8 cellular contexts compared by ENCODE assay signal in genomic region chr2:73260338-73260984, GRCh38. TPM values are rescaled to one million over a fixed set of nuclear protein-coding genes. Genes with fewer than 3 reads are reported as not detected.
DNase-seq lines count a peak whose midpoint lies in the region; ATAC-seq lines count a peak whose summit lies in the region.

No MANE protein-coding gene starts in this region.

- no peak for ATAC-seq in GM18502 (IDR thresholded peaks at IDR 0.05; ENCODE audit: poor library complexity, unreplicated experiment)

- no CpG with 5 or more reads among the region's 17 CpGs for WGBS in mesendoderm (ENCODE audit: extremely low coverage, insufficient coverage, low lambda C conversion rate)

- H3K36me3 Mint-ChIP-seq in activated CD4-positive, alpha-beta T cell treated with anti-CD3 and anti-CD28 coated beads, Interleukin-2, amount 10 ng/mL, durations not matched to agents 24 days and 14 days (ENCODE audit: low read depth) = peaks cover 19% of the 10 kb centered on the region

- H4K8ac ChIP-seq in mesendoderm (ENCODE audit: low read depth, low read length) = no peak overlapping the region

- no peaks in the 10 kb centered on the region for H3K79me1 ChIP-seq in mesendoderm (ENCODE audit: low read length)

- H3K9ac ChIP-seq in mesendoderm (ENCODE audit: low read length) = no peak overlapping the region

- intact Hi-C loops in activated CD4-positive, alpha-beta T cell treated with anti-CD3 and anti-CD28 coated beads, Interleukin-2, amount 10 ng/mL, durations not matched to agents 24 days and 14 days (cut with micrococcal nuclease) = no loop called here

- no peak overlapping the region for H3K23ac ChIP-seq in mesendoderm (ENCODE audit: low read length)

- H2AK5ac ChIP-seq in mesendoderm (ENCODE audit: low read length) = no peak overlapping the region

- no peak overlapping the region for H2BK5ac ChIP-seq in mesendoderm (ENCODE audit: low read length)

- no peaks in the 10 kb centered on the region for H3K4me1 ChIP-seq in mesendoderm (ENCODE audit: control insufficient read depth, low read depth, low read length)

- H3K36me3 ChIP-seq in mesendoderm (ENCODE audit: control insufficient read depth, insufficient read depth, low read length) = no peaks in the 10 kb centered on the region

- H3K27ac Mint-ChIP-seq in activated CD4-positive, alpha-beta T cell treated with anti-CD3 and anti-CD28 coated beads, Interleukin-2, amount 10 ng/mL, durations not matched to agents 24 days and 14 days = no peak overlapping the region

- peak; percentile 89 for DNase-seq in GM03348 (ENCODE audit: low spot score)
- peak; percentile 38 for DNase-seq in NAMALWA (ENCODE audit: low spot score)
- DNase-seq in dermis microvascular lymphatic vessel endothelial cell (ENCODE audit: low read depth in 2 of 2) = peak; percentile 12 to 57
- DNase-seq in mesendoderm = peak; percentile 77
- DNase-seq in effector CD8-positive, alpha-beta T cell (lab: John Stamatoyannopoulos, UW) = no peak
- no peak for DNase-seq in activated CD4-positive, alpha-beta T cell treated with anti-CD3 and anti-CD28 coated beads, Interleukin-2, amount 10 ng/mL, durations not matched to agents 24 days and 14 days
- DNase-seq in NCI-H128 (lab: John Stamatoyannopoulos, UW; ENCODE audit: unreplicated experiment) = no peak

- H3K27ac ChIP-seq in mesendoderm (ENCODE audit: low read depth, low read length) = no peak overlapping the region

- H3K4me2 ChIP-seq in mesendoderm (ENCODE audit: low read length) = no peak overlapping the region

- H3K27me3 ChIP-seq in mesendoderm (ENCODE audit: insufficient read depth, low read length, poor library complexity) = no peaks in the 10 kb centered on the region

- H3K4me1 Mint-ChIP-seq in activated CD4-positive, alpha-beta T cell treated with anti-CD3 and anti-CD28 coated beads, Interleukin-2, amount 10 ng/mL, durations not matched to agents 24 days and 14 days = no peaks in the 10 kb centered on the region

- H3K4me3 Mint-ChIP-seq in activated CD4-positive, alpha-beta T cell treated with anti-CD3 and anti-CD28 coated beads, Interleukin-2, amount 10 ng/mL, durations not matched to agents 24 days and 14 days = no peak overlapping the region

- no peaks in the 10 kb centered on the region for H3K27me3 Mint-ChIP-seq in activated CD4-positive, alpha-beta T cell treated with anti-CD3 and anti-CD28 coated beads, Interleukin-2, amount 10 ng/mL, durations not matched to agents 24 days and 14 days

- no peak overlapping the region for H3K4me3 ChIP-seq in mesendoderm (ENCODE audit: low read length)

- no peak overlapping the region for H3K18ac ChIP-seq in mesendoderm (ENCODE audit: low read length)

- no peaks in the 10 kb centered on the region for H3K9me3 Mint-ChIP-seq in activated CD4-positive, alpha-beta T cell treated with anti-CD3 and anti-CD28 coated beads, Interleukin-2, amount 10 ng/mL, durations not matched to agents 24 days and 14 days

- H3K56ac ChIP-seq in mesendoderm (ENCODE audit: low read length) = no peak overlapping the region

- H2BK120ac ChIP-seq in mesendoderm (ENCODE audit: low read depth, low read length) = no peak overlapping the region

- H3K79me2 ChIP-seq in mesendoderm (ENCODE audit: control insufficient read depth, insufficient read depth, low read length) = no peaks in the 10 kb centered on the region

- H4K5ac ChIP-seq in mesendoderm (ENCODE audit: low read length) = no peak overlapping the region

- no peak overlapping the region for H2BK15ac ChIP-seq in mesendoderm (replicated peaks; ENCODE audit: low read depth)

- H3K4ac ChIP-seq in mesendoderm (ENCODE audit: low read depth, low read length) = no peak overlapping the region

RNA-seq across cellular contexts. Expression of gene FBXO41, which starts 23.8 kb away (rescaled TPM):
- total RNA-seq in dermis microvascular lymphatic vessel endothelial cell = 0.13 and 0.25 TPM in 2 replicates
- polyA plus RNA-seq in mesendoderm (2013, experiment 1 of 2) = 2.1 TPM
- polyA plus RNA-seq in mesendoderm (2013, experiment 2 of 2) = 2.2 TPM
- 32.2 and 33.8 TPM in 2 replicates for total RNA-seq in activated CD4-positive, alpha-beta T cell treated with anti-CD3 and anti-CD28 coated beads, Interleukin-2, amount 10 ng/mL, durations not matched to agents 24 days and 14 days

RNA-seq across cellular contexts. Expression of gene CCT7, which starts 26.4 kb away (rescaled TPM):
- 347 and 408 TPM in 2 replicates for total RNA-seq in dermis microvascular lymphatic vessel endothelial cell
- 657 TPM for polyA plus RNA-seq in mesendoderm (2013, experiment 1 of 2)
- polyA plus RNA-seq in mesendoderm (2013, experiment 2 of 2) = 670 TPM
- total RNA-seq in activated CD4-positive, alpha-beta T cell treated with anti-CD3 and anti-CD28 coated beads, Interleukin-2, amount 10 ng/mL, durations not matched to agents 24 days and 14 days = 680 and 696 TPM in 2 replicates

RNA-seq across cellular contexts. Expression of gene PRADC1, which starts 27.4 kb away (rescaled TPM):
- 20.4 and 23.6 TPM in 2 replicates for total RNA-seq in dermis microvascular lymphatic vessel endothelial cell
- 5.6 TPM for polyA plus RNA-seq in mesendoderm (2013, experiment 1 of 2)
- polyA plus RNA-seq in mesendoderm (2013, experiment 2 of 2) = 5.6 TPM
- total RNA-seq in activated CD4-positive, alpha-beta T cell treated with anti-CD3 and anti-CD28 coated beads, Interleukin-2, amount 10 ng/mL, durations not matched to agents 24 days and 14 days = 14.8 and 15.9 TPM in 2 replicates

RNA-seq across cellular contexts. Expression of gene EGR4, which starts 32.9 kb away (rescaled TPM):
- not detected in 2 replicates for total RNA-seq in dermis microvascular lymphatic vessel endothelial cell
- 0.06 TPM for polyA plus RNA-seq in mesendoderm (2013, experiment 1 of 2)
- 0.04 TPM for polyA plus RNA-seq in mesendoderm (2013, experiment 2 of 2)
- total RNA-seq in activated CD4-positive, alpha-beta T cell treated with anti-CD3 and anti-CD28 coated beads, Interleukin-2, amount 10 ng/mL, durations not matched to agents 24 days and 14 days = 1.2 and 1.5 TPM in 2 replicates

RNA-seq across cellular contexts. Expression of gene SMYD5, which starts 46.4 kb away (rescaled TPM):
- total RNA-seq in dermis microvascular lymphatic vessel endothelial cell = 11.2 and 12.1 TPM in 2 replicates
- polyA plus RNA-seq in mesendoderm (2013, experiment 1 of 2) = 43.1 TPM
- polyA plus RNA-seq in mesendoderm (2013, experiment 2 of 2) = 42.7 TPM
- total RNA-seq in activated CD4-positive, alpha-beta T cell treated with anti-CD3 and anti-CD28 coated beads, Interleukin-2, amount 10 ng/mL, durations not matched to agents 24 days and 14 days = 56.7 and 62.7 TPM in 2 replicates

Comparison
In these comparisons a context has a peak if more than half of its experiments do, and no peak if none do; other contexts are left out.
1. DNase-seq: peak in GM03348 (single experiment), NAMALWA (single experiment), dermis microvascular lymphatic vessel endothelial cell (2 of 2) and mesendoderm (single experiment); none in effector CD8-positive, alpha-beta T cell (single experiment), activated CD4-positive, alpha-beta T cell treated with anti-CD3 and anti-CD28 coated beads, Interleukin-2, amount 10 ng/mL, durations not matched to agents 24 days and 14 days (single experiment) and NCI-H128 (single experiment).
2. RNA of gene FBXO41, which starts 23.8 kb away (total RNA-seq): 32.2 to 33.8 TPM in activated CD4-positive, alpha-beta T cell treated with anti-CD3 and anti-CD28 coated beads, Interleukin-2, amount 10 ng/mL, durations not matched to agents 24 days and 14 days; 0.13 to 0.25 TPM in dermis microvascular lymphatic vessel endothelial cell; every median in the first group is over 10 times any median in the second.